ENCODE assay signal across 11 cellular contexts in the genomic region with DNA sequence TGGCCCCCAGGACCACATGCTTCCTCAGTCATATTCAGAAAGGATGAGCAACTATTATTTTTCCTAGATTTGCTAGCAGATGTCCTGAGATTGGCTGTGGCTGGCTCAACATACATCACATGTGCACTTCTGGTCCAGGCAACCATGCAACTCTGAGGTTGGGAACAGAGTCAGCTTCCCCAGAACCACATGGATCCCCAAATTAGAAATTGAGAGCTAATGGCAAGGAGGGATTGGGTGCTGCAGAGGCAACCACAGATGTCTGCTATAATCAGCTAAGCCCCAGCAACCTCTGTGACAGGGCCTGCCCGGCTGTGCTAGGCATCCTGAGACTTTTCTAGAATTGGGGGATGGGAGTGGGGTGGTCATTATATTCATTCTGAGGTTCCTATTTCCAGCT. TPM values are rescaled to one million over a fixed set of nuclear protein-coding genes. Genes with fewer than 3 reads are reported as not detected.
A peak's percentile ranks its signal among the peaks of the same experiment; 100 is the strongest.
DNase-seq lines count a peak whose midpoint lies in the region; ATAC-seq, FAIRE-seq and TF ChIP-seq lines count a peak whose summit lies in the region.
"Had no signal": no experiment of that assay in that cellular context is flagged by ENCODE, and none has a peak within 500 bp of the region (broad histone marks: within the 10 kb centered on the region; RNA-seq: fewer than 3 reads in every experiment).

No MANE protein-coding gene starts in this region.

- peaks cover 0 to 3% (median 0%) of the 10 kb centered on the region in 4 donors for H3K4me1 Mint-ChIP-seq in CD4-positive, CD25-positive, alpha-beta regulatory T cell
- peaks cover 3% of the 10 kb centered on the region for H3K4me1 Mint-ChIP-seq in T-helper 17 cell

- H3K27ac Mint-ChIP-seq in CD4-positive, CD25-positive, alpha-beta regulatory T cell = peak overlapping the region in 2 of 3 donors; percentile 25 to 64
- H3K27ac Mint-ChIP-seq in T-helper 17 cell = peak overlapping the region; percentile 47

- no peaks in the 10 kb centered on the region for H3K9me3 Mint-ChIP-seq in CD4-positive, CD25-positive, alpha-beta regulatory T cell
- H3K9me3 Mint-ChIP-seq: naive thymus-derived CD8-positive, alpha-beta T cell had no signal

- no peaks in the 10 kb centered on the region for H3K27me3 ChIP-seq in CD4-positive, CD25-positive, alpha-beta regulatory T cell (ENCODE audit: control insufficient read depth, insufficient read depth, low read length)
- no peaks in the 10 kb centered on the region for H3K27me3 ChIP-seq in gastroesophageal sphincter
- no peaks in the 10 kb centered on the region for H3K27me3 ChIP-seq in gastrocnemius medialis

- WGBS in gastroesophageal sphincter (ENCODE audit: low coverage in 1 of 2), 2 donors = no CpG with 5 or more reads among the region's 1 CpG

- H3K4me3 ChIP-seq in CD4-positive, CD25-positive, alpha-beta regulatory T cell (ENCODE audit: low read depth, low read length) = no peak overlapping the region
- H3K4me3 ChIP-seq in gastroesophageal sphincter (no peak overlapping the region), gastrocnemius medialis (no peak overlapping the region)

- H3K9me3 ChIP-seq in CD4-positive, CD25-positive, alpha-beta regulatory T cell (ENCODE audit: control insufficient read depth in 2 of 2, low read length in 2 of 2) = no peaks in the 10 kb centered on the region
- H3K9me3 ChIP-seq in T-helper 17 cell (ENCODE audit: control insufficient read depth, low read length, poor library complexity, severe bottlenecking) (no peaks in the 10 kb centered on the region), gastroesophageal sphincter (no peaks in the 10 kb centered on the region), gastrocnemius medialis (no peaks in the 10 kb centered on the region)

- TF ChIP-seq EP300 in gastroesophageal sphincter (IDR thresholded peaks at IDR 0.05) = no peak

- H3K27me3 Mint-ChIP-seq in CD4-positive, CD25-positive, alpha-beta regulatory T cell = no peaks in the 10 kb centered on the region
- H3K27me3 Mint-ChIP-seq in T-helper 17 cell = no peaks in the 10 kb centered on the region
- H3K27me3 Mint-ChIP-seq: naive thymus-derived CD8-positive, alpha-beta T cell had no signal

- ATAC-seq in CD4-positive, CD25-positive, alpha-beta regulatory T cell (ENCODE audit: low read depth in 2 of 2) = no peak
- no peak for ATAC-seq in T-helper 17 cell
- no peak for ATAC-seq in gastroesophageal sphincter
- no peak for ATAC-seq in gastrocnemius medialis
- ATAC-seq: naive thymus-derived CD8-positive, alpha-beta T cell had no signal

- in situ Hi-C loops in gastrocnemius medialis (cut with MboI; ENCODE audit: low sequenced_read_pairs in 4 of 4) = no loop called here

- H3K36me3 Mint-ChIP-seq in CD4-positive, CD25-positive, alpha-beta regulatory T cell = peaks cover 40% of the 10 kb centered on the region
- peaks cover 12% of the 10 kb centered on the region for H3K36me3 Mint-ChIP-seq in T-helper 17 cell (ENCODE audit: low read depth)

- no peak for FAIRE-seq in GM19239 (lab: Jason Lieb, UNC)

- no peak overlapping the region for H3K27ac ChIP-seq in CD4-positive, CD25-positive, alpha-beta regulatory T cell (ENCODE audit: insufficient read depth, low read length, poor library complexity, severe bottlenecking)
- H3K27ac ChIP-seq in gastroesophageal sphincter (peak overlapping the region in 3 of 4 donors; percentile 7 to 66 (median 59)), gastrocnemius medialis (peak overlapping the region; percentile 60 to 77 (median 64))

- TF ChIP-seq POLR2A in gastroesophageal sphincter (IDR thresholded peaks at IDR 0.05) (no peak), gastrocnemius medialis (IDR thresholded peaks at IDR 0.05) (no peak)

- no peak for DNase-seq in CD4-positive, CD25-positive, alpha-beta regulatory T cell
- no peak for DNase-seq in T-helper 17 cell
- DNase-seq in gastrocnemius medialis = no peak
- DNase-seq in activated CD4-positive, alpha-beta T cell treated with anti-CD3 and anti-CD28 coated beads for 1 hour = no peak
- DNase-seq in NCI-H1436 treated with DMSO at 0.1 percent for 48 hours (lab: John Stamatoyannopoulos, UW) = no peak
- DNase-seq in germinal center (ENCODE audit: low spot score) = no peak
- DNase-seq in GM19239 (ENCODE audit: insufficient read length, low spot score) = no peak
- DNase-seq: activated CD4-positive, alpha-beta T cell treated with anti-CD3 and anti-CD28 coated beads for 48 hours; naive thymus-derived CD8-positive, alpha-beta T cell; stimulated activated CD4-positive, alpha-beta T cell treated with anti-CD3 and anti-CD28 coated beads, Interleukin-12 subunit alpha, Interleukin-12 subunit beta, amount 100 ng/mL, for 4 hours had no signal

- H3K36me3 ChIP-seq in CD4-positive, CD25-positive, alpha-beta regulatory T cell (ENCODE audit: control insufficient read depth, insufficient read depth, low read length) = peaks cover 26% of the 10 kb centered on the region
- H3K36me3 ChIP-seq in gastroesophageal sphincter (peaks cover 0 to 13% of the 10 kb centered on the region in 2 donors), gastrocnemius medialis (no peaks in the 10 kb centered on the region)

- no peaks in the 10 kb centered on the region for H3K4me1 ChIP-seq in CD4-positive, CD25-positive, alpha-beta regulatory T cell (ENCODE audit: control insufficient read depth, insufficient read depth, low read length, poor library complexity, severe bottlenecking)
- no peaks in the 10 kb centered on the region for H3K4me1 ChIP-seq in gastroesophageal sphincter
- H3K4me1 ChIP-seq in gastrocnemius medialis = peaks cover 20 to 25% of the 10 kb centered on the region in 2 donors

- TF ChIP-seq CTCF in gastroesophageal sphincter (IDR thresholded peaks at IDR 0.05) (no peak), gastrocnemius medialis (IDR thresholded peaks at IDR 0.05 in 4 of 5, conservative IDR thresholded peaks at IDR 0.05 in 1 of 5) (no peak)

- intact Hi-C loops in gastrocnemius medialis (cut with DNase I; ENCODE audit: low total_unique reads) = no loop called here

- no peak overlapping the region for H3K4me3 Mint-ChIP-seq in CD4-positive, CD25-positive, alpha-beta regulatory T cell
- no peak overlapping the region for H3K4me3 Mint-ChIP-seq in T-helper 17 cell
- H3K4me3 Mint-ChIP-seq: naive thymus-derived CD8-positive, alpha-beta T cell had no signal

RNA-seq across cellular contexts. Expression of gene CLEC18A, which starts 33.8 kb away (rescaled TPM):
- total RNA-seq in CD4-positive, CD25-positive, alpha-beta regulatory T cell = 2.9 TPM
- under 1 TPM in 1 of 4 donors, not detected in 3; 0.14 TPM for polyA plus RNA-seq in CD4-positive, CD25-positive, alpha-beta regulatory T cell
- total RNA-seq in T-helper 17 cell (1 to 10 TPM; 1.8 to 2.1 TPM), gastroesophageal sphincter (1 to 10 TPM in 1 of 4 donors, under 1 TPM in 2, not detected in 1; 0.27 to 1.9 (median 0.31) TPM), gastrocnemius medialis (under 1 TPM in 1 of 4 donors, not detected in 3; 0.71 TPM)
